In the genomic region with DNA sequence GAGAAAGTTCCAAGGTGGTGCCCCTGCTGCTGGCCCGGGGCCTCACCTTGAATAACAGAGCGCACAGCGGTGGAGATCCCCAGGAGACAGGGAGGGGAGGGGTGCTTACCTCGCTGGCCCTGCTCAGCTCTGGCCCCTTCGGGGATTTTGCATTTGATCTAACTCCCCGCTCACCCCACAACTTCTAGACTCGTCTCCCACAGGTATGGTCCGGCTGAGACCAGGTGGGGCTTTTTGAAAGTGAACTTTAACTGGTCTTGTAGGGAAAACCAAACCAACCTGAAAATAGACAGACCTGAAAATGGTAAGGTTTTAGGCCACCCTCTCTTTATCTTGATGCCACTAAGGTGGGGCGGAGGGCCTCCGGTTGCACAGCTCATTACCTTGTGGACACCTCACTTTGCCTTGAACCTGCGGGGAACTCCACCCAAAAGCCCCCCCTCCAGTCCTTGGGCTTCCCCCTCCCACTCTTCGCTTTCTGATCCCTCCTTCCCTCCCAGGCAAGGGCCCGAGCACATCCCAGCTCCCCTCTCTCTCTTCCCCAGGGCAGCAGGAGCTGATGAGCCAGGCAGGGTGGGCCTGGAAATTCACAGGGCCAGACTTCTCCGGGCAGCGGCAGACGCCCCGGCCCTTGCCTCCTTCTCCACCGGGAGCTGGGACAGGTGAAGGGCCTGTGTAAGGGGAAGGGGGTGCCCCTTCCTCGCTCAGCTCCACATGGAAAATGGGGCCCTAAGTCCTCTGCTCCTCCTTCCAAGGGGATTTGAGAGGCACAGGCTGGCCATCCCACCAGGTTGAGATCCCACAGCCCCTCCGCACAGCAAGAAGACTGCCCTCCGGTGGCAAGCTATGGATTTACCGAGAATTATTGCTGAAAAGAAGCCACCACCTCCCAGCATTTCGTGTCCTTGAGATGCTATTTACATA, we compare ENCODE assay signal across 9 cellular contexts. TPM values are rescaled to one million over a fixed set of nuclear protein-coding genes. Genes with fewer than 3 reads are reported as not detected.
DNase-seq lines count a peak whose midpoint lies in the region; ATAC-seq and TF ChIP-seq lines count a peak whose summit lies in the region.
"Had no signal": no experiment of that assay in that cellular context is flagged by ENCODE, and none has a peak within 500 bp of the region (broad histone marks: within the 10 kb centered on the region; RNA-seq: fewer than 3 reads in every experiment).

No MANE protein-coding gene starts in this region.

- no peaks in the 10 kb centered on the region for H3K9me2 ChIP-seq in neural cell (ENCODE audit: insufficient read depth, low read length)

- H3K9ac ChIP-seq in neural cell (ENCODE audit: low read length) = no peak overlapping the region

- no peaks in the 10 kb centered on the region for H3K27me3 Mint-ChIP-seq in T-helper 1 cell treated with Interleukin-12 subunit alpha and Interleukin-12 subunit beta and Interleukin-4 antibody, amounts not matched to agents 30 μg/mL and 1 μg/mL, for 36 hours (ENCODE audit: low read depth)

- H3K79me2 ChIP-seq in neural cell (replicated peaks; ENCODE audit: insufficient read depth, low read length) = no peaks in the 10 kb centered on the region

- no peak overlapping the region for H2AFZ ChIP-seq in neural cell (ENCODE audit: low read depth, low read length)

- H3K27me3 ChIP-seq in dorsolateral prefrontal cortex (peaks cover 0 to 16% (median 0%) of the 10 kb centered on the region in 45 donors), neural cell (ENCODE audit: insufficient read depth, low read depth, low read length) (no peaks in the 10 kb centered on the region)

- DNase-seq in SHP77 (lab: John Stamatoyannopoulos, UW) (peak; percentile 9 to 29), SHP77 treated with DMSO at 0.1 percent for 48 hours (lab: John Stamatoyannopoulos, UW) (no peak), dorsolateral prefrontal cortex (peak in 2 of 10 donors; percentile 14 to 34), COR-L47 (lab: John Stamatoyannopoulos, UW) (no peak)

- TF ChIP-seq RAD21 in Ishikawa (IDR thresholded peaks at IDR 0.05; ENCODE audit: low read depth) (peak; percentile 62), neural cell (conservative IDR thresholded peaks at IDR 0.05) (no peak)

- H3K36me3 Mint-ChIP-seq in T-helper 1 cell treated with Interleukin-12 subunit alpha and Interleukin-12 subunit beta and Interleukin-4 antibody, amounts not matched to agents 30 μg/mL and 1 μg/mL, for 36 hours (ENCODE audit: low read depth) = peaks cover 37% of the 10 kb centered on the region

- H3K4me2 ChIP-seq in neural cell (ENCODE audit: low read length) = no peak overlapping the region

- no peaks in the 10 kb centered on the region for H4K20me1 ChIP-seq in neural cell (ENCODE audit: insufficient read depth)

- no peaks in the 10 kb centered on the region for H3K36me3 ChIP-seq in neural cell (ENCODE audit: insufficient read depth, low read length)

- H3K4me1 Mint-ChIP-seq in T-helper 1 cell treated with Interleukin-12 subunit alpha and Interleukin-12 subunit beta and Interleukin-4 antibody, amounts not matched to agents 30 μg/mL and 1 μg/mL, for 36 hours (ENCODE audit: low read depth) = peaks cover 37% of the 10 kb centered on the region

- TF ChIP-seq EP300 in Ishikawa (IDR thresholded peaks at IDR 0.05; ENCODE audit: borderline replicate concordance) = no peak
- no peak for TF ChIP-seq EP300 in neural cell (conservative IDR thresholded peaks at IDR 0.05; ENCODE audit: poor library complexity, severe bottlenecking)

- H3K9me3 ChIP-seq in neural cell (ENCODE audit: low read length) = peaks cover 7% of the 10 kb centered on the region

- H3K4me3 ChIP-seq in dorsolateral prefrontal cortex (no peak overlapping the region), neural cell (ENCODE audit: low read length) (no peak overlapping the region)

- H3K27ac Mint-ChIP-seq in T-helper 1 cell treated with Interleukin-12 subunit alpha and Interleukin-12 subunit beta and Interleukin-4 antibody, amounts not matched to agents 30 μg/mL and 1 μg/mL, for 36 hours = peak overlapping the region; percentile 41

- H3K9me3 Mint-ChIP-seq in T-helper 1 cell treated with Interleukin-12 subunit alpha and Interleukin-12 subunit beta and Interleukin-4 antibody, amounts not matched to agents 30 μg/mL and 1 μg/mL, for 36 hours = peaks cover 25% of the 10 kb centered on the region

- no peak overlapping the region for H3K4me3 Mint-ChIP-seq in T-helper 1 cell treated with Interleukin-12 subunit alpha and Interleukin-12 subunit beta and Interleukin-4 antibody, amounts not matched to agents 30 μg/mL and 1 μg/mL, for 36 hours

- intact Hi-C loops in dorsolateral prefrontal cortex (cut with DNase I) = no loop called here

- peak; percentile 49 for ATAC-seq in GM21529 (IDR thresholded peaks at IDR 0.05; ENCODE audit: unreplicated experiment)

- no peaks in the 10 kb centered on the region for H3F3A ChIP-seq in neural cell (ENCODE audit: insufficient read depth, low read length, poor library complexity, severe bottlenecking)

- TF ChIP-seq CTCF in dorsolateral prefrontal cortex (IDR thresholded peaks at IDR 0.05 in 54 of 56, conservative IDR thresholded peaks at IDR 0.05 in 2 of 56; ENCODE audit: low read depth in 1 of 56, partially characterized antibody in 56 of 56) (peak in 30 of 56 donors; percentile 8 to 45 (median 26)), neural cell (IDR thresholded peaks at IDR 0.05; ENCODE audit: poor library complexity, severe bottlenecking) (peak; percentile 41)

- H3K27ac ChIP-seq in dorsolateral prefrontal cortex (no peak overlapping the region), neural cell (ENCODE audit: low read length) (no peak overlapping the region)

TF ChIP-seq in Ishikawa, 13 proteins besides CTCF, POLR2A, EP300 and RAD21 (continues in another document):
- TF ChIP-seq TEAD4 (IDR thresholded peaks at IDR 0.05) (no peak), FOXM1 (IDR thresholded peaks at IDR 0.05; ENCODE audit: borderline replicate concordance, low read depth) (no peak), CEBPB (IDR thresholded peaks at IDR 0.05) (no peak), TCF12 (IDR thresholded peaks at IDR 0.05; ENCODE audit: low read depth) (no peak), TAF1 (IDR thresholded peaks at IDR 0.05; ENCODE audit: low read depth) (no peak), YY1 (IDR thresholded peaks at IDR 0.05; ENCODE audit: low read depth) (no peak), EGR1 (IDR thresholded peaks at IDR 0.05) (no peak), CREB1 (IDR thresholded peaks at IDR 0.05; ENCODE audit: low read depth) (no peak), NFIC (IDR thresholded peaks at IDR 0.05) (no peak), ZBTB7A (IDR thresholded peaks at IDR 0.05; ENCODE audit: low read depth) (no peak)
- TF ChIP-seq, protein P1, sequence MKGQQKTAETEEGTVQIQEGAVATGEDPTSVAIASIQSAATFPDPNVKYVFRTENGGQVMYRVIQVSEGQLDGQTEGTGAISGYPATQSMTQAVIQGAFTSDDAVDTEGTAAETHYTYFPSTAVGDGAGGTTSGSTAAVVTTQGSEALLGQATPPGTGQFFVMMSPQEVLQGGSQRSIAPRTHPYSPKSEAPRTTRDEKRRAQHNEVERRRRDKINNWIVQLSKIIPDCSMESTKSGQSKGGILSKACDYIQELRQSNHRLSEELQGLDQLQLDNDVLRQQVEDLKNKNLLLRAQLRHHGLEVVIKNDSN (IDR thresholded peaks at IDR 0.05) = no peak
- TF ChIP-seq, protein P2, sequence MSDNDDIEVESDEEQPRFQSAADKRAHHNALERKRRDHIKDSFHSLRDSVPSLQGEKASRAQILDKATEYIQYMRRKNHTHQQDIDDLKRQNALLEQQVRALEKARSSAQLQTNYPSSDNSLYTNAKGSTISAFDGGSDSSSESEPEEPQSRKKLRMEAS (IDR thresholded peaks at IDR 0.05) = no peak

TF ChIP-seq in neural cell, 6 proteins besides CTCF, POLR2A, EP300 and RAD21:
- TF ChIP-seq REST (IDR thresholded peaks at IDR 0.05; ENCODE audit: borderline replicate concordance) (no peak), POLR2AphosphoS5 (IDR thresholded peaks at IDR 0.05) (no peak), SMC3 (conservative IDR thresholded peaks at IDR 0.05; ENCODE audit: poor library complexity) (no peak), EZH2 (IDR thresholded peaks at IDR 0.05; ENCODE audit: borderline replicate concordance, insufficient read depth, low read length, poor library complexity, severe bottlenecking) (no peak), MXI1 (conservative IDR thresholded peaks at IDR 0.05; ENCODE audit: poor library complexity, severe bottlenecking) (no peak), TAF1 (IDR thresholded peaks at IDR 0.05; ENCODE audit: low read depth) (no peak)

RNA-seq across cellular contexts. Expression of gene TNFRSF8, which starts 16.1 kb away (rescaled TPM):
- under 1 TPM in 28 of 120 experiments, not detected in 92; 0.16 to 0.56 (median 0.28) TPM for total RNA-seq in dorsolateral prefrontal cortex
- not detected in 2 replicates for polyA plus RNA-seq in neural cell
- 0.23 and 0.24 TPM in 2 replicates for polyA minus RNA-seq in neural cell
- total RNA-seq: frontal cortex had no signal

RNA-seq across cellular contexts. Expression of gene MIIP, which starts 59.9 kb away (rescaled TPM):
- total RNA-seq in dorsolateral prefrontal cortex = 10 to 100 TPM; 16.3 to 37.8 (median 24.3) TPM
- 149 and 178 TPM in 2 replicates for polyA plus RNA-seq in neural cell
- 41.3 and 55.8 TPM in 2 replicates for polyA minus RNA-seq in neural cell

Comparison
In these comparisons a context has a peak if more than half of its experiments do, and no peak if none do; other contexts are left out.
1. DNase-seq: peak in SHP77 (2 of 2); none in SHP77 treated with DMSO at 0.1 percent for 48 hours (single experiment) and COR-L47 (single experiment).